8 cellular contexts compared by ENCODE assay signal in genomic region chr2:234496835-234497591, GRCh38. TPM values are rescaled to one million over a fixed set of nuclear protein-coding genes. Genes with fewer than 3 reads are reported as not detected.
A peak's percentile ranks its signal among the peaks of the same experiment; 100 is the strongest.
DNase-seq lines count a peak whose midpoint lies in the region; ATAC-seq and TF ChIP-seq lines count a peak whose summit lies in the region.

Gene ARL4C (minus strand): TSS chr2:234497081. CDS start chr2:234496586, 495 bp downstream.

- intact Hi-C loops in dorsolateral prefrontal cortex (cut with DNase I): loop anchor here (5.0 to 10.0 kb wide), 2 partner anchors 210 to 212 kb away; no protein-coding TSS in a partner anchor

- peaks cover 3 to 13% (median 12%) of the 10 kb centered on the region in 4 donors for H3K4me1 ChIP-seq in liver (ENCODE audit: control insufficient read depth in 4 of 4, insufficient read depth in 4 of 4, low read length in 3 of 4)

- H3K9me3 ChIP-seq in liver (ENCODE audit: control insufficient read depth in 4 of 4, low read length in 3 of 4): no peaks in the 10 kb centered on the region

- H3K4me3 ChIP-seq in dorsolateral prefrontal cortex (peak within 1 kb of the TSS; percentile 53 to 82 (median 71)), liver (ENCODE audit: low read depth in 1 of 3, low read length in 3 of 3) (peak within 1 kb of the TSS; percentile 52 to 71 (median 58))

- H3K27ac ChIP-seq in dorsolateral prefrontal cortex (peak within 1 kb of the TSS in 57 of 59 donors; percentile 10 to 92 (median 79)), liver (ENCODE audit: low read depth in 1 of 2, low read length in 2 of 2) (peak within 1 kb of the TSS; percentile 5 to 62)

- TF ChIP-seq CTCF in dorsolateral prefrontal cortex (IDR thresholded peaks at IDR 0.05 in 54 of 56, conservative IDR thresholded peaks at IDR 0.05 in 2 of 56; ENCODE audit: low read depth in 1 of 56, partially characterized antibody in 56 of 56): peak in 5 of 56 donors; percentile 3 to 24 (median 11)
- no peak for TF ChIP-seq CTCF in liver (IDR thresholded peaks at IDR 0.05; ENCODE audit: low read depth, low read length, missing input control)

- DNase-seq in DMS 273 (lab: John Stamatoyannopoulos, UW; ENCODE audit: unreplicated experiment) (peak; percentile 84), DMS 273 treated with DMSO at 0.1 percent for 48 hours (lab: John Stamatoyannopoulos, UW) (no peak), NCI-H2171 treated with DMSO at 0.1 percent for 48 hours (lab: John Stamatoyannopoulos, UW) (peak; percentile 36), dorsolateral prefrontal cortex (peak in 7 of 10 donors; percentile 31 to 74 (median 54))
- DNase-seq in activated CD4-positive, alpha-beta T cell treated with anti-CD3 and anti-CD28 coated beads, Interleukin-2, amount 50 U/mL, for 4 hours: peak; percentile 45
- DNase-seq in stimulated activated CD8-positive, alpha-beta memory T cell treated with anti-CD3 and anti-CD28 coated beads, Interleukin-15, amount 100 ng/mL, for 48 hours (ENCODE audit: low read depth in 2 of 2): peak; percentile 27 to 55

- H3K36me3 ChIP-seq in liver (ENCODE audit: control insufficient read depth in 4 of 4, insufficient read depth in 3 of 4, low read depth in 1 of 4, low read length in 3 of 4): no peaks in the 10 kb centered on the region

- H3K9ac ChIP-seq in liver (ENCODE audit: low read depth in 1 of 2, low read length in 2 of 2): no peak within 1 kb of the TSS

- peak; percentile 58 for ATAC-seq in HG02759 (IDR thresholded peaks at IDR 0.05; ENCODE audit: unreplicated experiment)

- TF ChIP-seq RAD21 in liver (IDR thresholded peaks at IDR 0.05): peak in 1 of 2 donors; percentile 23

- WGBS in liver: 4% methylated on average over 98 of the region's 100 CpGs

- H3K27me3 ChIP-seq in dorsolateral prefrontal cortex (peaks cover 0 to 8% (median 0%) of the 10 kb centered on the region in 45 donors), liver (ENCODE audit: control insufficient read depth in 4 of 4, insufficient read depth in 4 of 4, low read length in 3 of 4) (no peaks in the 10 kb centered on the region)

TF ChIP-seq in liver, 16 proteins besides CTCF, POLR2A, EP300 and RAD21:
- TF ChIP-seq FOXA1 (IDR thresholded peaks at IDR 0.05): no peak
- no peak for TF ChIP-seq HNF4A (conservative IDR thresholded peaks at IDR 0.05)
- TF ChIP-seq TAF1 (conservative IDR thresholded peaks at IDR 0.05): no peak
- TF ChIP-seq REST (IDR thresholded peaks at IDR 0.05): no peak
- TF ChIP-seq SP1 (IDR thresholded peaks at IDR 0.05): no peak
- TF ChIP-seq RXRA (IDR thresholded peaks at IDR 0.05): no peak
- TF ChIP-seq FOXA2 (IDR thresholded peaks at IDR 0.05): no peak
- TF ChIP-seq NR2F2 (IDR thresholded peaks at IDR 0.05): no peak
- no peak for TF ChIP-seq JUND (IDR thresholded peaks at IDR 0.05)
- TF ChIP-seq GABPA (IDR thresholded peaks at IDR 0.05 in 1 of 2, conservative IDR thresholded peaks at IDR 0.05 in 1 of 2): no peak
- TF ChIP-seq ZBTB33 (IDR thresholded peaks at IDR 0.05): no peak
- no peak for TF ChIP-seq ATF3 (IDR thresholded peaks at IDR 0.05)
- TF ChIP-seq EGR1 (IDR thresholded peaks at IDR 0.05; ENCODE audit: low read depth in 2 of 2): no peak
- TF ChIP-seq MAX (IDR thresholded peaks at IDR 0.05): no peak
- TF ChIP-seq YY1 (IDR thresholded peaks at IDR 0.05): no peak
- no peak for TF ChIP-seq HNF4G (IDR thresholded peaks at IDR 0.05)

RNA-seq across cellular contexts. Expression of gene ARL4C, which starts in this region (rescaled TPM):
- total RNA-seq in dorsolateral prefrontal cortex (10 to 100 TPM; 11.0 to 65.3 (median 37.1) TPM), liver (1 to 10 TPM; 1.4 to 2.8 TPM)
- 1 to 10 TPM; 1.8 to 2.5 TPM for polyA plus RNA-seq in liver
